9 cellular contexts compared by ENCODE assay signal in the genomic region with DNA sequence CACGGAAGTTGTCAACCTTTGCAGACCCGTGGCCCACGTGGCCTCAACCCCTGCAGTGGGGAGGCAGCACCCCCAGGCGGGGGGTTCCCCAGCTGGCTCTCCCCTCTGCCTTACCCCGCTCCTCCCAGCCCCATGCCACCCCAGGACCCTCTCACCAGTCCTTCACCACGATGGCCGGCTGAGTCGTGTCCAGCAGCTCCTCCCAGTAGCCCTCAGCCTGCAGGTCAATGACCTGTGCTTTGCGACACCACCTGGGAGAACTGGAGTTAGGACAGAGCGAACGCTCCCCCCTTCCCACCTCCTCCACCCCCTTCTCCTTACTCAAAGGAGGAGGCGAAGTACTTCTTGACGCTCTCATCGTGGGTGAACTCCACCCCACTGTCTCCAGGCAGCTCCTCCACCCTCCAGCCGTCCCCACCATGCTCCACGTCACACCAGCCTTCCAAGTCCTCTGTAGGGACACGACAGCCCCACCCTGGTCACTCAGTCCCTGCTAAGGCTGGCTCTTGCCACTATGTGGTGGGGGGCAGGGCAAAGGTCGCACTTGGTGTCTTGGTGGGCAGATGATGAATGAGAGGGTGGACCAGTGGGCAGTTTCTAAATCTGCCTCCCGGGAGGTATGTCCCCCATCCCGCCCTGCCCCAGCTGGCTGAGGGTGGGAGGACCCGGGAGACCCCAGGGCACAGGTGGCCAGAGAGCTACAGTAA. TPM values are rescaled to one million over a fixed set of nuclear protein-coding genes. Genes with fewer than 3 reads are reported as not detected.
DNase-seq lines count a peak whose midpoint lies in the region; ATAC-seq and TF ChIP-seq lines count a peak whose summit lies in the region.
"Had no signal": no experiment of that assay in that cellular context is flagged by ENCODE, and none has a peak within 500 bp of the region (broad histone marks: within the 10 kb centered on the region; RNA-seq: fewer than 3 reads in every experiment).

No MANE protein-coding gene starts in this region.

- no peaks in the 10 kb centered on the region for H3K79me1 ChIP-seq in mesendoderm (ENCODE audit: low read length)

- no peak overlapping the region for H2BK15ac ChIP-seq in mesendoderm (replicated peaks; ENCODE audit: low read depth)

- no peak for ATAC-seq in body of pancreas

- H2AK5ac ChIP-seq in mesendoderm (ENCODE audit: low read length): peak overlapping the region; percentile 29

- peak overlapping the region; percentile 49 for H3K56ac ChIP-seq in mesendoderm (ENCODE audit: low read length)

- no peak overlapping the region for H4K5ac ChIP-seq in mesendoderm (ENCODE audit: low read length)

- no peak overlapping the region for H3K4ac ChIP-seq in mesendoderm (ENCODE audit: low read depth, low read length)

- H3K4me2 ChIP-seq in BLaER1 (peak overlapping the region; percentile 65), mesendoderm (ENCODE audit: low read length) (no peak overlapping the region)

- no peak for TF ChIP-seq CTCF in body of pancreas (IDR thresholded peaks at IDR 0.05)

- H2BK5ac ChIP-seq in mesendoderm (ENCODE audit: low read length): no peak overlapping the region

- 30% methylated on average over 21 of the region's 21 CpGs for WGBS in HUES64
- WGBS in body of pancreas, 2 donors: 21 to 30% methylated on average over 10 to 21 of the region's 21 CpGs
- WGBS in mesendoderm (ENCODE audit: extremely low coverage, insufficient coverage, low lambda C conversion rate): no CpG with 5 or more reads among the region's 21 CpGs

- no peak overlapping the region for H3K18ac ChIP-seq in mesendoderm (ENCODE audit: low read length)

- intact Hi-C loops in body of pancreas (cut with DNase I): loop anchor here (5.0 to 10.0 kb wide), 2 partner anchors 68 to 405 kb away; no protein-coding TSS in a partner anchor

- H3K4me3 ChIP-seq in BLaER1 (no peak overlapping the region), HUES64 (ENCODE audit: low read length) (peak overlapping the region; percentile 43; the same call in 1 of the 2 replicates), body of pancreas (peak overlapping the region in 1 of 2 donors; percentile 11), mesendoderm (ENCODE audit: low read length) (no peak overlapping the region), SJCRH30 (no peak overlapping the region)

- H4K8ac ChIP-seq in mesendoderm (ENCODE audit: low read depth, low read length): no peak overlapping the region

- no peak overlapping the region for H3K27ac ChIP-seq in BLaER1
- H3K27ac ChIP-seq in HUES64 (ENCODE audit: low read depth, low read length): no peak overlapping the region; the same call in 1 of the 2 replicates
- peak overlapping the region in 3 of 4 donors; percentile 81 to 93 (median 84) for H3K27ac ChIP-seq in body of pancreas
- no peak overlapping the region for H3K27ac ChIP-seq in mesendoderm (ENCODE audit: low read depth, low read length)
- H3K27ac ChIP-seq in SJCRH30: no peak overlapping the region
- H3K27ac ChIP-seq: neutrophil had no signal

- DNase-seq in body of pancreas (peak in 2 of 4 donors; percentile 25 to 28), mesendoderm (no peak), SJCRH30 (no peak), T1000 (lab: John Stamatoyannopoulos, UW) (no peak), RPMI8226 (no peak), AG08395 (ENCODE audit: low spot score) (no peak)

- no peak overlapping the region for H2BK120ac ChIP-seq in mesendoderm (ENCODE audit: low read depth, low read length)

- H3K4me1 ChIP-seq in BLaER1 (peaks cover 35% of the 10 kb centered on the region), HUES64 (ENCODE audit: insufficient read depth, low read length) (peaks cover 26% of the 10 kb centered on the region), body of pancreas (peaks cover 38% of the 10 kb centered on the region), mesendoderm (ENCODE audit: control insufficient read depth, low read depth, low read length) (no peaks in the 10 kb centered on the region), SJCRH30 (no peaks in the 10 kb centered on the region)

- H3K9ac ChIP-seq in BLaER1: no peak overlapping the region
- no peak overlapping the region for H3K9ac ChIP-seq in HUES64 (ENCODE audit: low read depth, low read length)
- no peak overlapping the region for H3K9ac ChIP-seq in mesendoderm (ENCODE audit: low read length)

- no peak overlapping the region for H3K23ac ChIP-seq in mesendoderm (ENCODE audit: low read length)

- no peaks in the 10 kb centered on the region for H3K36me3 ChIP-seq in BLaER1
- no peaks in the 10 kb centered on the region for H3K36me3 ChIP-seq in HUES64 (ENCODE audit: insufficient read depth, low read length)
- H3K36me3 ChIP-seq in body of pancreas (replicated peaks in 1 of 2; ENCODE audit: insufficient read depth in 1 of 2, low read depth in 2 of 2): no peaks in the 10 kb centered on the region
- no peaks in the 10 kb centered on the region for H3K36me3 ChIP-seq in mesendoderm (ENCODE audit: control insufficient read depth, insufficient read depth, low read length)
- H3K36me3 ChIP-seq in SJCRH30: no peaks in the 10 kb centered on the region
- H3K36me3 ChIP-seq: neutrophil had no signal

- peaks cover 44% of the 10 kb centered on the region for H3K27me3 ChIP-seq in BLaER1
- H3K27me3 ChIP-seq in HUES64 (ENCODE audit: insufficient read depth, low read length): peaks cover 43% of the 10 kb centered on the region
- H3K27me3 ChIP-seq in body of pancreas: no peaks in the 10 kb centered on the region
- no peaks in the 10 kb centered on the region for H3K27me3 ChIP-seq in mesendoderm (ENCODE audit: insufficient read depth, low read length, poor library complexity)
- peaks cover 24% of the 10 kb centered on the region for H3K27me3 ChIP-seq in SJCRH30

- no peak for TF ChIP-seq POLR2A in body of pancreas (IDR thresholded peaks at IDR 0.05)

- H4K20me1 ChIP-seq in BLaER1: peaks cover 5% of the 10 kb centered on the region; the same call in 1 of the 2 replicates

- H3K9me3 ChIP-seq in BLaER1: no peaks in the 10 kb centered on the region
- no peaks in the 10 kb centered on the region for H3K9me3 ChIP-seq in HUES64 (ENCODE audit: insufficient read depth, low read depth, low read length)
- H3K9me3 ChIP-seq in body of pancreas: no peaks in the 10 kb centered on the region
- no peaks in the 10 kb centered on the region for H3K9me3 ChIP-seq in SJCRH30 (replicated peaks)
- H3K9me3 ChIP-seq: neutrophil had no signal

- H3K79me2 ChIP-seq in mesendoderm (ENCODE audit: control insufficient read depth, insufficient read depth, low read length): no peaks in the 10 kb centered on the region

RNA-seq across cellular contexts. Expression of gene FBXO2, which starts 4.5 kb away (rescaled TPM):
- 9.1 TPM for polyA plus RNA-seq in HUES64 (2013, experiment 1 of 2)
- 15.2 TPM for polyA plus RNA-seq in HUES64 (2013, experiment 2 of 2)
- total RNA-seq in body of pancreas: 10 to 100 TPM; 57.4 to 87.4 TPM
- polyA plus RNA-seq in mesendoderm (2013, experiment 1 of 2): 9.6 TPM
- 10.5 TPM for polyA plus RNA-seq in mesendoderm (2013, experiment 2 of 2)
- not detected in 2 replicates for total RNA-seq in SJCRH30 (2014; rRNA removed; shearing (Covaris generic))

RNA-seq across cellular contexts. Expression of gene FBXO44, which starts 4.9 kb away (rescaled TPM):
- polyA plus RNA-seq in HUES64 (2013, experiment 1 of 2): 9.3 TPM
- polyA plus RNA-seq in HUES64 (2013, experiment 2 of 2): 10.0 TPM
- total RNA-seq in body of pancreas: 10 to 100 TPM; 12.9 to 30.6 TPM
- 8.0 TPM for polyA plus RNA-seq in mesendoderm (2013, experiment 1 of 2)
- polyA plus RNA-seq in mesendoderm (2013, experiment 2 of 2): 8.6 TPM
- total RNA-seq in SJCRH30 (2014; rRNA removed; shearing (Covaris generic)): not detected in 2 replicates

RNA-seq across cellular contexts. Expression of gene FBXO6, which starts 14.2 kb away (rescaled TPM):
- polyA plus RNA-seq in HUES64 (2013, experiment 1 of 2): 0.35 TPM
- polyA plus RNA-seq in HUES64 (2013, experiment 2 of 2): 0.38 TPM
- 1 to 10 TPM; 6.3 to 7.5 TPM for total RNA-seq in body of pancreas
- 0.55 TPM for polyA plus RNA-seq in mesendoderm (2013, experiment 1 of 2)
- polyA plus RNA-seq in mesendoderm (2013, experiment 2 of 2): 0.50 TPM
- not detected in 2 replicates for total RNA-seq in SJCRH30 (2014; rRNA removed; shearing (Covaris generic))

RNA-seq across cellular contexts. Expression of gene MAD2L2, which starts 31.2 kb away (rescaled TPM):
- 213 TPM for polyA plus RNA-seq in HUES64 (2013, experiment 1 of 2)
- polyA plus RNA-seq in HUES64 (2013, experiment 2 of 2): 198 TPM
- total RNA-seq in body of pancreas: 10 to 100 TPM in 1 of 2 donors, 1 to 10 TPM in 1; 6.9 to 31.6 TPM
- 128 TPM for polyA plus RNA-seq in mesendoderm (2013, experiment 1 of 2)
- 136 TPM for polyA plus RNA-seq in mesendoderm (2013, experiment 2 of 2)
- 172 and 174 TPM in 2 replicates for total RNA-seq in SJCRH30 (2014; rRNA removed; shearing (Covaris generic))

RNA-seq across cellular contexts. Expression of gene DRAXIN, which starts 41.7 kb away (rescaled TPM):
- polyA plus RNA-seq in HUES64 (2013, experiment 1 of 2): 20.7 TPM
- polyA plus RNA-seq in HUES64 (2013, experiment 2 of 2): 19.1 TPM
- not detected for total RNA-seq in body of pancreas
- polyA plus RNA-seq in mesendoderm (2013, experiment 1 of 2): 5.6 TPM
- polyA plus RNA-seq in mesendoderm (2013, experiment 2 of 2): 5.8 TPM
- total RNA-seq in SJCRH30 (2014; rRNA removed; shearing (Covaris generic)): 7.1 and 8.0 TPM in 2 replicates

Comparison
In these comparisons a context has a peak if more than half of its experiments do, and no peak if none do; other contexts are left out.
1. H3K27ac ChIP-seq: peak in body of pancreas (3 of 4); none in BLaER1 (single experiment), HUES64 (single experiment), mesendoderm (single experiment) and SJCRH30 (single experiment).
2. RNA of gene FBXO2, which starts 4.5 kb away (total RNA-seq): 57.4 to 87.4 TPM in body of pancreas; not detected in SJCRH30; every median in the first group is over 10 times any median in the second.
3. RNA of gene FBXO44, which starts 4.9 kb away (total RNA-seq): 12.9 to 30.6 TPM in body of pancreas; not detected in SJCRH30; every median in the first group is over 10 times any median in the second.